8 cellular contexts compared by ENCODE assay signal in the genomic region with DNA sequence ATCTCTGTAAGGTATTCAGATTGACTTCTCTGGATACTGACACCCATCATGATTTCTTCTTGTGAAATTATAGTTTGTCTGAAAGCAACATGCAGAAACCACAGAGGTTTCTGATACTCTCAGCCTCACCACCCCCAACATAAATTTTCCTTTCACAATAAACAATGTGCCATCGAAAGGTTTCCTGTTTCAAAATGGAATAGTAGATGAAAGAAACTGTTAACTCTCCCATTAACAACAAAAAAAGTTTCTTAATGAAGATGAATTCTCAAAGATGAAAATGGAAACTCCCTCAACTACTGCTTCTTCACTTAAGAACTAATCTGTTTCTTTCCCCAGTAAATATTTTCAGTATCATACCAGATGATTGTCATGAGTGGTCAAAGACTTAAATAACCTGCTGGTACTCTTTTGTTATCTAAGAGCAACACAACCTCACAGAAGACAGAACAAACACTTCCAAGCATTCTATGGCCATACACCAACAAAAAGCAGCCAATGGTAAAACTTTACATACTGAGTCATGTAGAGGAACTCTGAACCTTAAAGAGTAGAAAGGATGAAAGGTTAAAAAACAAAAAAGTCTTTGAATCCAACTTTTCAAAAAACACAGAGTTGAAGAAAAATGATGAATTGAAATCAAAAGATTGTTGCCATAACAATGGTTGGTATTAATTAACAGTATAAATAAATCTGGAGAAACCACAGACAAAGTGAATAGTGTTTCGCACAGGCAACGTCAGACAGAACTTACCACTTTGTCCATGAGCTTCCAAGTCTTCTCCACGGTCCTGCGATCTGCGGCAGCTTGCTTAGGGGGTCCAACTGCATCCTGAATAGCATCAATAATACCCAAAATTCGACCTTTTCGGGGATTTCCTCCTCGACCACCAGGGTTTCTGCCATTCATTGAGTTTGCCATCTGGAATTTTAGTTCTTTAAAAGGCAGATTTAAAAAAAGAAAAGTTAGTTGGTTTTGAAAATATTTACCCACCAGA. TPM values are rescaled to one million over a fixed set of nuclear protein-coding genes. Genes with fewer than 3 reads are reported as not detected.
DNase-seq lines count a peak whose midpoint lies in the region; TF ChIP-seq lines count a peak whose summit lies in the region.

No MANE protein-coding gene starts in this region.

- in situ Hi-C loops in brain microvascular endothelial cell (cut with HindIII; ENCODE audit: low pct_ligation_motif_present, low sequenced_read_pairs), result no loop called here

- H3K4me3 ChIP-seq in MG63 (peak overlapping the region; percentile 89), brain microvascular endothelial cell (ENCODE audit: low read depth, low read length) (peak overlapping the region; percentile 87), vagina (peak overlapping the region; percentile 87 to 91)

- H3K27ac ChIP-seq in brain microvascular endothelial cell, result peak overlapping the region; percentile 99
- peak overlapping the region; percentile 98 for H3K27ac ChIP-seq in vagina

- TF ChIP-seq CTCF in brain microvascular endothelial cell (IDR thresholded peaks at IDR 0.05; ENCODE audit: low read depth, low read length, missing control alignments), result no peak
- no peak for TF ChIP-seq CTCF in vagina (IDR thresholded peaks at IDR 0.05)

- TF ChIP-seq POLR2A in vagina (IDR thresholded peaks at IDR 0.05), result no peak

- DNase-seq in NOMO-1 (lab: John Stamatoyannopoulos, UW; ENCODE audit: unreplicated experiment in 2 of 2) (peak; percentile 18 to 39), NOMO-1 treated with dmso at 0.1 percent for 144 hours (lab: John Stamatoyannopoulos, UW; ENCODE audit: unreplicated experiment) (no peak), H4 (ENCODE audit: low spot score) (peak; percentile 14), MG63 (no peak), brain microvascular endothelial cell (peak; percentile 53), medulla oblongata (ENCODE audit: extremely low spot score) (peak; percentile 46), vagina (ENCODE audit: extremely low spot score in 2 of 2) (no peak), HPDE6-E6E7 (ENCODE audit: extremely low spot score) (no peak)

- peaks cover 56% of the 10 kb centered on the region for H3K4me1 ChIP-seq in vagina

- intact Hi-C loops in vagina (cut with DNase I), result loop anchor here (10.0 kb wide), 1 partner anchor 98 kb away; no protein-coding TSS in a partner anchor

- H3K9me3 ChIP-seq in MG63 (no peaks in the 10 kb centered on the region), vagina (no peaks in the 10 kb centered on the region)

- H3K27me3 ChIP-seq in MG63, result no peaks in the 10 kb centered on the region
- no peaks in the 10 kb centered on the region for H3K27me3 ChIP-seq in brain microvascular endothelial cell (replicated peaks)
- no peaks in the 10 kb centered on the region for H3K27me3 ChIP-seq in vagina

- H3K36me3 ChIP-seq in MG63 (peaks cover 9% of the 10 kb centered on the region), brain microvascular endothelial cell (replicated peaks) (peaks cover 5% of the 10 kb centered on the region), vagina (no peaks in the 10 kb centered on the region)

RNA-seq across cellular contexts. Expression of a gene that starts 1.9 kb away (rescaled TPM):
- total RNA-seq in H4 (2014; rRNA removed; shearing (Covaris generic)), result 22.4 and 22.5 TPM in 2 replicates
- 2.9 and 14.5 TPM in 2 replicates for total RNA-seq in MG63 (2014; rRNA removed; shearing (Covaris generic); ENCODE audit: low replicate concordance)
- 58.4 TPM for total RNA-seq in vagina

Comparison
In these comparisons a context has a peak if more than half of its experiments do, and no peak if none do; other contexts are left out.
1. DNase-seq: peak in NOMO-1 (2 of 2), H4 (single experiment), brain microvascular endothelial cell (single experiment) and medulla oblongata (single experiment); none in NOMO-1 treated with dmso at 0.1 percent for 144 hours (single experiment), MG63 (single experiment), vagina (0 of 2) and HPDE6-E6E7 (single experiment).
2. Peak in every context shown above with its lines, with median percentiles within 50 percentile points of each other: H3K4me3 ChIP-seq.